In the genomic region with DNA sequence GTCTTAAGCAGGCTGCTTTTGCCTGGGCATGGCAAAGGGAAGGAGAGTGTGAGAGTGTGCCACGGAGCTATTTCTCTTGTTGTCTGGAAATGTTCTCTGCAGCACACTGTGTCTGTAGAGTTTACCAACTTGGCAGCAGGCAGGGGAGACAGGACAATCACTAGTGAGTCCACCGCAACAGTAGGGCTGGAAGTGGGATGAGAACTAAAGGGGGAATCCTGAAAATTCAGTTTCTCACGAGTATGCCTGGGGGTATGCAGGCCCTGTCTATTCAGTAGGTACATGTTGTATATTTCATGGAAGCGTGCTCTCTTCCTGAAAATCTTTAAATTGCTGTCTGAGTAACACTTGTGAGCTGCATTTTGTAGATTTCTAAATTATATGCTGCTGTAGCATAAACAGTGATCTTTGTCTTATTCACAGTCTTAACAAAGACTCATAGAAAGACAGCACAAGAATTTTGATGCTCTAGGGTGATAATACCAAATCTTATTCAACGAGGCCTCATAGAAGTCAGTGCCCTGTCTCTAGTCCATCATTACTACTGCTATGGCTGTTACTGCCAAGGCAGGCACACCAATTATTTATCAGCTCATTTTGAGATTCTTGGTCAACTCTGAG, we compare ENCODE assay signal across 31 cellular contexts.
"Had no signal": no experiment of that assay in that cellular context is flagged by ENCODE, and none has a peak within 500 bp of the region (broad histone marks: within the 10 kb centered on the region; RNA-seq: fewer than 3 reads in every experiment).

No MANE protein-coding gene starts in this region.

- H3K4me3 Mint-ChIP-seq: activated T-helper 17 cell treated with anti-CD3 and anti-CD28 coated beads, Interleukin-2, amount 50 U/mL, for 72 hours; neural crest cell had no signal

- ATAC-seq: activated CD4-positive, alpha-beta T cell treated with anti-CD3 and anti-CD28 coated beads for 36 hours; activated T-helper 17 cell treated with anti-CD3 and anti-CD28 coated beads, Interleukin-2, amount 50 U/mL, for 72 hours; gastrocnemius medialis; left lung; lower lobe of right lung; pancreas; stimulated activated effector memory CD8-positive, alpha-beta T cell treated with anti-CD3 and anti-CD28 coated beads, Interleukin-12 subunit alpha, Interleukin-12 subunit beta, amount 100 ng/mL, for 72 hours had no signal

- H3K27me3 ChIP-seq: sigmoid colon, thyroid gland, upper lobe of left lung, vagina had no signal

- H3K4me1 ChIP-seq: breast epithelium, gastrocnemius medialis, left lung, lower lobe of right lung, pancreas, prostate gland, sigmoid colon, stomach, thyroid gland, upper lobe of left lung, vagina had no signal

- H3K27ac ChIP-seq: breast epithelium, gastrocnemius medialis, left lung, lower lobe of right lung, pancreas, prostate gland, sigmoid colon, stomach, thyroid gland, upper lobe of left lung, vagina had no signal

- H3K4me3 ChIP-seq: breast epithelium, gastrocnemius medialis, left lung, lower lobe of right lung, pancreas, prostate gland, sigmoid colon, stomach, thyroid gland, upper lobe of left lung, vagina had no signal

- H3K36me3 ChIP-seq: breast epithelium, gastrocnemius medialis, left lung, lower lobe of right lung, pancreas, prostate gland, sigmoid colon, stomach, thyroid gland, upper lobe of left lung, vagina had no signal

- H3K9me3 Mint-ChIP-seq: activated T-helper 17 cell treated with anti-CD3 and anti-CD28 coated beads, Interleukin-2, amount 50 U/mL, for 72 hours; stimulated activated effector memory CD8-positive, alpha-beta T cell treated with anti-CD3 and anti-CD28 coated beads, Interleukin-12 subunit alpha, Interleukin-12 subunit beta, amount 100 ng/mL, for 72 hours had no signal

- H3K27ac Mint-ChIP-seq: activated T-helper 17 cell treated with anti-CD3 and anti-CD28 coated beads, Interleukin-2, amount 50 U/mL, for 72 hours; stimulated activated effector memory CD8-positive, alpha-beta T cell treated with anti-CD3 and anti-CD28 coated beads, Interleukin-12 subunit alpha, Interleukin-12 subunit beta, amount 100 ng/mL, for 72 hours had no signal

- H3K9me3 ChIP-seq: breast epithelium, gastrocnemius medialis, left lung, lower lobe of right lung, pancreas, prostate gland, sigmoid colon, stomach, thyroid gland, upper lobe of left lung, vagina had no signal

- H3K36me3 Mint-ChIP-seq: stimulated activated effector memory CD8-positive, alpha-beta T cell treated with anti-CD3 and anti-CD28 coated beads, Interleukin-12 subunit alpha, Interleukin-12 subunit beta, amount 100 ng/mL, for 72 hours had no signal

- DNase-seq: activated CD4-positive, alpha-beta T cell treated with anti-CD3 and anti-CD28 coated beads for 36 hours; activated CD4-positive, alpha-beta T cell treated with anti-CD3 and anti-CD28 coated beads, Interleukin-2, amount 50 U/mL, for 4 hours; activated CD4-positive, CD25-positive, alpha-beta regulatory T cell; activated CD8-positive, alpha-beta memory T cell treated with anti-CD3 and anti-CD28 coated beads, Interleukin-2, amount 50 U/mL, for 4 hours; activated gamma-delta T cell treated with Interleukin-2 at 50 U/mL for 16 hours; activated naive CD4-positive, alpha-beta T cell treated with anti-CD3 and anti-CD28 coated beads, Interleukin-2, amount 50 U/mL, for 16 hours; activated T-cell treated with anti-CD3 and anti-CD28 coated beads, Interleukin-2, amount 50 U/mL, for 1 hour; amniotic stem cell; central memory CD4-positive, alpha-beta T cell; dermis blood vessel endothelial cell; effector CD4-positive, alpha-beta T cell; gastrocnemius medialis; glutamatergic neuron; left lung; lower lobe of right lung; mesenchymal stem cell; nucleus accumbens; pancreas; retina; sigmoid colon; small intestine; stimulated activated CD4-positive, alpha-beta T cell treated with anti-CD3 and anti-CD28 coated beads, Interleukin-4, amount 100 ng/mL, for 24 hours; stomach; thyroid gland; upper lobe of left lung had no signal
